8 cellular contexts compared by ENCODE assay signal in the genomic region with DNA sequence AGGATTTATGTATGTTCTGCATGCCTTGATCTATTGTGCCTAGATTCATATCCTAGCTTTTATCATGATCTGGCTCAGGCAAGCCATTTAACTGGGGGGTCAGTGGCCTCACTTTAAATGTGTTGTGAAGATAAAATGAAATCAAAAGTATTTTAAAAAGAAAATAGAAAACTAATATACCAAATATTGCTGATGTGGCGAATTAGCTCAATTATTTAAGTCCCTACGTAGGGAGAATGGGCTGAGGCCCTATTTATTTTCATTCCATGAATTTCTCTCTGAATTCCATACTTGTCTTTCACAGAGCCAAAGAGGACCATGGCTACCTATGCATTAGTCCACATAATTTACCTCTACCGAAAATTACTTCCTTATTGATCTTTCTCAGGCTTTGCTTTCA.
DNase-seq lines count a peak whose midpoint lies in the region; TF ChIP-seq lines count a peak whose summit lies in the region.

No MANE protein-coding gene starts in this region.

- TF ChIP-seq CTCF in WERI-Rb-1 (IDR thresholded peaks at IDR 0.05; ENCODE audit: low read depth, low read length) (no peak), foreskin fibroblast (IDR thresholded peaks at IDR 0.05; ENCODE audit: low read depth, low read length) (no peak)

- H3K27ac ChIP-seq in WERI-Rb-1 (no peak overlapping the region), skin epidermis (peak overlapping the region in 2 of 21 experiments; percentile 11 to 83), substantia nigra (ENCODE audit: low read depth, low read length, poor library complexity, severe bottlenecking) (no peak overlapping the region)

- H3K36me3 ChIP-seq in WERI-Rb-1: no peaks in the 10 kb centered on the region

- no peaks in the 10 kb centered on the region for H3K27me3 ChIP-seq in WERI-Rb-1 (ENCODE audit: insufficient read depth, low read depth, severe bottlenecking)

- H3K4me3 ChIP-seq in WERI-Rb-1 (ENCODE audit: low read depth, low read length) (peak overlapping the region; percentile 55), foreskin fibroblast (ENCODE audit: low read depth in 1 of 2, low read length in 2 of 2) (peak overlapping the region; percentile 72 to 85), skin epidermis (peak overlapping the region in 6 of 7 experiments; percentile 60 to 85 (median 74))

- peak; percentile 0 to 24 for DNase-seq in NCI-H2081 (lab: John Stamatoyannopoulos, UW)
- no peak for DNase-seq in NCI-H2081 treated with DMSO at 0.1 percent for 48 hours (lab: John Stamatoyannopoulos, UW)
- DNase-seq in WERI-Rb-1: no peak
- no peak for DNase-seq in foreskin fibroblast
- DNase-seq in substantia nigra (lab: John Stamatoyannopoulos, UW): no peak
- DNase-seq in NCI-H2196 treated with DMSO at 0.1 percent for 48 hours (lab: John Stamatoyannopoulos, UW; ENCODE audit: unreplicated experiment): no peak
- DNase-seq in iPS-NIHi7 (ENCODE audit: extremely low spot score): no peak

- H3K9me3 ChIP-seq in WERI-Rb-1 (ENCODE audit: severe bottlenecking): no peaks in the 10 kb centered on the region

Comparison
In these comparisons a context has a peak if more than half of its experiments do, and no peak if none do; other contexts are left out.
1. DNase-seq: peak in NCI-H2081 (2 of 2); none in NCI-H2081 treated with DMSO at 0.1 percent for 48 hours (single experiment), WERI-Rb-1 (single experiment), foreskin fibroblast (0 of 2), substantia nigra (0 of 49), NCI-H2196 treated with DMSO at 0.1 percent for 48 hours (single experiment) and iPS-NIHi7 (single experiment).
2. Peak in every context shown above with its lines, with median percentiles within 50 percentile points of each other: H3K4me3 ChIP-seq.